1 cellular context compared by ENCODE assay signal in genomic region chr1:245235156-245235555, GRCh38.
TF ChIP-seq lines count a peak whose summit lies in the region.

No MANE protein-coding gene starts in this region.

TF ChIP-seq in H1, 55 proteins besides CTCF, POLR2A, EP300 and RAD21 (continued from another document):
- no peak for TF ChIP-seq RNF2 (IDR thresholded peaks at IDR 0.05; ENCODE audit: borderline replicate concordance, low read depth, low read length, missing control alignments, poor library complexity, severe bottlenecking)
- TF ChIP-seq NANOG (IDR thresholded peaks at IDR 0.05; ENCODE audit: insufficient read depth, low read depth, low read length, poor library complexity, severe bottlenecking): no peak
- no peak for TF ChIP-seq RXRA (IDR thresholded peaks at IDR 0.05; ENCODE audit: insufficient read depth, low read depth, low read length)
